In genomic region chr3:141845407-141846049, GRCh38 we compare ENCODE assay signal across 1 cellular context.
TF ChIP-seq lines count a peak whose summit lies in the region.

No MANE protein-coding gene starts in this region.

TF ChIP-seq in SK-N-SH, 30 proteins besides CTCF, POLR2A, EP300 and RAD21 (continued from another document):
- TF ChIP-seq ZBTB33 (IDR thresholded peaks at IDR 0.05; ENCODE audit: borderline replicate concordance, low read depth) (no peak), FOSL2 (IDR thresholded peaks at IDR 0.05; ENCODE audit: borderline replicate concordance, low read depth) (no peak), ELF1 (IDR thresholded peaks at IDR 0.05) (no peak), GATA2 (CRISPR knock-in tag; IDR thresholded peaks at IDR 0.05) (no peak), USF1 (IDR thresholded peaks at IDR 0.05; ENCODE audit: borderline replicate concordance, low read depth) (no peak), TCF12 (IDR thresholded peaks at IDR 0.05) (no peak), REST (IDR thresholded peaks at IDR 0.05; ENCODE audit: low read depth, low read length) (no peak)
